In genomic region chr14:96797188-96797942, GRCh38 we compare ENCODE assay signal across 8 cellular contexts. TPM values are rescaled to one million over a fixed set of nuclear protein-coding genes. Genes with fewer than 3 reads are reported as not detected.
DNase-seq lines count a peak whose midpoint lies in the region; ATAC-seq and TF ChIP-seq lines count a peak whose summit lies in the region.

Gene VRK1, plus strand, starts transcription at chr14:96797382. Its CDS starts 36,090 bp downstream, at chr14:96833472.

- DNase-seq in G401 (ENCODE audit: low spot score) (peak; percentile 95), HAP-1 (ENCODE audit: low spot score in 2 of 2) (peak; percentile 91 to 96), MG63 (peak; percentile 91), SHP77 (lab: John Stamatoyannopoulos, UW) (peak; percentile 95), fibroblast of the aortic adventitia (ENCODE audit: low read depth) (peak; percentile 90)
- peak; percentile 91 for DNase-seq in activated T-helper 9 cell treated with anti-CD3 and anti-CD28 coated beads, Interleukin-2, amount 50 U/mL, for 16 hours (ENCODE audit: low read depth)
- peak; percentile 96 for DNase-seq in stimulated activated naive CD8-positive, alpha-beta T cell treated with anti-CD3 and anti-CD28 coated beads, Interleukin-15, Interleukin-2, amounts not matched to agents 100 U/mL and 50 U/mL, for 24 hours

- H3K36me3 ChIP-seq in HAP-1 (replicated peaks) = 0 out of 2 replicates have a peak, but pooled peaks cover 3% of the 10 kb centered on the region
- no peaks in the 10 kb centered on the region for H3K36me3 ChIP-seq in MG63

- H3K9me3 ChIP-seq in HAP-1 (no peaks in the 10 kb centered on the region), MG63 (no peaks in the 10 kb centered on the region)

- H3K4me1 ChIP-seq in HAP-1 = peaks cover 22% of the 10 kb centered on the region

- peak within 1 kb of the TSS in 2 of 3 experiments; percentile 57 to 63 for H3K27ac Mint-ChIP-seq in nephron

- ATAC-seq in stimulated activated naive CD8-positive, alpha-beta T cell treated with anti-CD3 and anti-CD28 coated beads, Interleukin-15, Interleukin-2, amounts not matched to agents 100 U/mL and 50 U/mL, for 24 hours = peak; percentile 99

- H3K4me3 ChIP-seq in HAP-1 (peak within 1 kb of the TSS; percentile 72), MG63 (peak within 1 kb of the TSS; percentile 80), fibroblast of the aortic adventitia (ENCODE audit: low read depth, low read length) (peak within 1 kb of the TSS; percentile 78)

- no peaks in the 10 kb centered on the region for H3K36me3 Mint-ChIP-seq in nephron (ENCODE audit: low read depth)

- H3K27me3 Mint-ChIP-seq in nephron (ENCODE audit: low read depth) = peaks cover 4% of the 10 kb centered on the region

- H3K27me3 ChIP-seq in HAP-1 (ENCODE audit: low read depth) = no peaks in the 10 kb centered on the region
- no peaks in the 10 kb centered on the region for H3K27me3 ChIP-seq in MG63

- in situ Hi-C loops in G401 (cut with HindIII; ENCODE audit: low sequenced_read_pairs) (no loop called here), HAP-1 (cut with MboI; ENCODE audit: low sequenced_read_pairs) (no loop called here)

- TF ChIP-seq CTCF in fibroblast of the aortic adventitia (IDR thresholded peaks at IDR 0.05; ENCODE audit: insufficient read depth, low read length) (no peak), nephron (IDR thresholded peaks at IDR 0.05; ENCODE audit: unreplicated experiment in 3 of 3) (no peak)

- H3K9me3 Mint-ChIP-seq in nephron = no peaks in the 10 kb centered on the region

- peaks cover 18% of the 10 kb centered on the region for H3K4me1 Mint-ChIP-seq in nephron

- peak within 1 kb of the TSS; percentile 91 to 95 (median 95) for H3K4me3 Mint-ChIP-seq in nephron

RNA-seq across cellular contexts. Expression of gene VRK1, which starts in this region (rescaled TPM):
- total RNA-seq in G401 (2014; rRNA removed; shearing (Covaris generic)) = 51.6 and 65.5 TPM in 2 replicates
- total RNA-seq in MG63 (2014; rRNA removed; shearing (Covaris generic); ENCODE audit: low replicate concordance) = 34.0 and 74.9 TPM in 2 replicates
- total RNA-seq in fibroblast of the aortic adventitia (ENCODE audit: low replicate concordance) = 18.6 and 34.0 TPM in 2 replicates

Comparison
In these comparisons a context has a peak if more than half of its experiments do, and no peak if none do; other contexts are left out.
1. Peak in every context shown above with its lines: DNase-seq, ATAC-seq and H3K4me3 ChIP-seq.